ENCODE assay signal across 14 cellular contexts in the genomic region with DNA sequence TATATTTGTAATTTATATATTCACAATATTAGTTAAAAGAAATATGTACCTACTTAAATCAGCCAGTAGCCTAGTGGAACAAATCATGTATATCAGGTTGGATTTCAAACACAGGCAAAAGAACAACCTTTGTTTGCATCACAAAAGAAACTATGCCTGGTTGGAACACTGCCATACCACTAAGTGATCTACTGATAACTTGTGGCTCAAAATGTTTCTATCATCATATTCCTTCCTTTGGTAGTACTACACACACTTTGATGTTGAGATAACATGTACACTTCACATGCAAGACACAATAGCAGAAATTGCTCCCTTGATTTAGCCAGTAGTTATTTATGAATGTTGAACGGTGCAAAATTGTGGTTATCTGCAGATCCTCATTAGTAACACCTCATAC.
DNase-seq lines count a peak whose midpoint lies in the region; ATAC-seq and TF ChIP-seq lines count a peak whose summit lies in the region.
"Had no signal": no experiment of that assay in that cellular context is flagged by ENCODE, and none has a peak within 500 bp of the region (broad histone marks: within the 10 kb centered on the region; RNA-seq: fewer than 3 reads in every experiment).

No MANE protein-coding gene starts in this region.

- H3K9me3 Mint-ChIP-seq in neural progenitor cell, result no peaks in the 10 kb centered on the region

- H3F3A ChIP-seq in neural progenitor cell (ENCODE audit: low read depth), result no peaks in the 10 kb centered on the region

- no peaks in the 10 kb centered on the region for H3K9me3 ChIP-seq in neural progenitor cell (ENCODE audit: low read depth)
- H3K9me3 ChIP-seq: ovary had no signal

- H4K20me1 ChIP-seq in neural progenitor cell (ENCODE audit: low read depth), result no peaks in the 10 kb centered on the region

- ATAC-seq in HG03095 (IDR thresholded peaks at IDR 0.05; ENCODE audit: unreplicated experiment), result no peak
- ATAC-seq: HCT116, HepG2 had no signal

- no peaks in the 10 kb centered on the region for H3K27me3 Mint-ChIP-seq in neural progenitor cell (ENCODE audit: insufficient read depth, low read depth)

- no peak overlapping the region for H3K4me3 ChIP-seq in neural progenitor cell
- H3K4me3 ChIP-seq: cardiac muscle cell, ovary had no signal

- H3K27ac ChIP-seq in neural progenitor cell, result no peak overlapping the region
- H3K27ac ChIP-seq: cardiac muscle cell, ovary had no signal

- no peak overlapping the region for H3K27ac Mint-ChIP-seq in neural progenitor cell

- no peaks in the 10 kb centered on the region for H3K36me3 ChIP-seq in neural progenitor cell
- H3K36me3 ChIP-seq: cardiac muscle cell, ovary had no signal

- H3K36me3 Mint-ChIP-seq in neural progenitor cell, result no peaks in the 10 kb centered on the region

- no peak overlapping the region for H3K4me2 ChIP-seq in neural progenitor cell

- no peak overlapping the region for H3K4me3 Mint-ChIP-seq in neural progenitor cell

- no peaks in the 10 kb centered on the region for H3K79me2 ChIP-seq in neural progenitor cell (ENCODE audit: low read depth)

- H3K9ac ChIP-seq in neural progenitor cell, result no peak overlapping the region

- TF ChIP-seq CTCF in neural progenitor cell (IDR thresholded peaks at IDR 0.05), result no peak

- H3K27me3 ChIP-seq in neural progenitor cell, result no peaks in the 10 kb centered on the region
- H3K27me3 ChIP-seq: cardiac muscle cell, ovary had no signal

- peaks cover 3% of the 10 kb centered on the region for H3K4me1 Mint-ChIP-seq in neural progenitor cell

- no peaks in the 10 kb centered on the region for H3K4me1 ChIP-seq in neural progenitor cell

- H2AFZ ChIP-seq in neural progenitor cell (replicated peaks), result no peak overlapping the region

- DNase-seq in NCI-H1417 (lab: John Stamatoyannopoulos, UW) (peak in 2 of 3 experiments; percentile 12 to 84), NCI-H1417 treated with DMSO at 0.1 percent for 48 hours (lab: John Stamatoyannopoulos, UW) (no peak), NCI-H187 (lab: John Stamatoyannopoulos, UW) (peak; percentile 42 to 45), SW480 (ENCODE audit: low spot score) (peak; percentile 37), kidney tubule cell (ENCODE audit: low spot score) (peak; percentile 27), neural progenitor cell (ENCODE audit: low spot score) (no peak), SHP77 (lab: John Stamatoyannopoulos, UW) (no peak)
- DNase-seq: mesendoderm, NCI-H524, ovary had no signal

Comparison
In these comparisons a context has a peak if more than half of its experiments do, and no peak if none do; other contexts are left out.
1. DNase-seq: peak in NCI-H1417 (2 of 3), NCI-H187 (2 of 2), SW480 (single experiment) and kidney tubule cell (single experiment); none in NCI-H1417 treated with DMSO at 0.1 percent for 48 hours (single experiment), neural progenitor cell (single experiment) and SHP77 (0 of 2).